Comparison of ENCODE assay signal across 1 cellular context in genomic region chr14:51454351-51454750, GRCh38.
TF ChIP-seq lines count a peak whose summit lies in the region.

No MANE protein-coding gene starts in this region.

TF ChIP-seq in GM23338, 12 proteins besides CTCF, POLR2A, EP300 and RAD21 (continued from another document):
- TF ChIP-seq NANOG (IDR thresholded peaks at IDR 0.05; ENCODE audit: borderline replicate concordance) (no peak), ZNF462 (CRISPR knock-in tag; IDR thresholded peaks at IDR 0.05) (no peak), ETS1 (IDR thresholded peaks at IDR 0.05) (no peak), EZH2phosphoT487 (IDR thresholded peaks at IDR 0.05; ENCODE audit: unreplicated experiment) (no peak)
TF ChIP-seq in GM23338: peak in this region for 0.
